Comparison of ENCODE assay signal across 8 cellular contexts in the genomic region with DNA sequence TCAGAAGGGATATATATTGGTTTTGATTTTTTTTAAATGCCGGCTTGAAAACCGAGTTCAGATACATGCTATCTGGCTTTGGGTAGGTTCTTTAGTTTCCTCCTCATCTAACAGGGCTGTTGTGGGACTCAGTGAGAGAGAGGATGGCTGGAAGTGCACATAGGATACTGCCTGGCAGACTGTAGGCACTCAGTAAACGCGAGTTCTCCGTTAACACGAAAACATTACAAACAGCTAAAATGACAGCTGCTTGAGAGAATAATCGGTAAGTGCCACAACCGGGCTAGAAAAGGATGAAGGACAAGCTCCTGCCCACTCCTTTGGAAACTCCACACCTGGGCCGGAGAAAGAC. TPM values are rescaled to one million over a fixed set of nuclear protein-coding genes. Genes with fewer than 3 reads are reported as not detected.
A peak's percentile ranks its signal among the peaks of the same experiment; 100 is the strongest.
DNase-seq lines count a peak whose midpoint lies in the region; ATAC-seq and TF ChIP-seq lines count a peak whose summit lies in the region.

No MANE protein-coding gene starts in this region.

- H3K27ac Mint-ChIP-seq in activated T-helper 2 cell treated with anti-CD3 and anti-CD28 coated beads, Interferon-gamma antibody, Interleukin-2, Interleukin-4, amounts not matched to agents 10 μg/mL and 5 μg/mL and 100 μg/mL, durations not matched to agents 14 hours and 24 hours and 36 hours: peak overlapping the region; percentile 94

- peak; percentile 5 for ATAC-seq in GM18858 (IDR thresholded peaks at IDR 0.05; ENCODE audit: unreplicated experiment)
- peak; percentile 12 for ATAC-seq in HG03354 (IDR thresholded peaks at IDR 0.05; ENCODE audit: poor library complexity, severe bottlenecking, unreplicated experiment)
- no peak for ATAC-seq in HG03457 (IDR thresholded peaks at IDR 0.05; ENCODE audit: unreplicated experiment)

- H3K36me3 ChIP-seq in spleen: peaks cover 0 to 23% (median 8%) of the 10 kb centered on the region in 6 donors

- no peak for TF ChIP-seq POLR2A in spleen (IDR thresholded peaks at IDR 0.05)

- H3K36me3 Mint-ChIP-seq in activated T-helper 2 cell treated with anti-CD3 and anti-CD28 coated beads, Interferon-gamma antibody, Interleukin-2, Interleukin-4, amounts not matched to agents 10 μg/mL and 5 μg/mL and 100 μg/mL, durations not matched to agents 14 hours and 24 hours and 36 hours (ENCODE audit: low read depth): peaks cover 35% of the 10 kb centered on the region

- no peaks in the 10 kb centered on the region for H3K9me3 Mint-ChIP-seq in activated T-helper 2 cell treated with anti-CD3 and anti-CD28 coated beads, Interferon-gamma antibody, Interleukin-2, Interleukin-4, amounts not matched to agents 10 μg/mL and 5 μg/mL and 100 μg/mL, durations not matched to agents 14 hours and 24 hours and 36 hours

- H3K4me3 Mint-ChIP-seq in activated T-helper 2 cell treated with anti-CD3 and anti-CD28 coated beads, Interferon-gamma antibody, Interleukin-2, Interleukin-4, amounts not matched to agents 10 μg/mL and 5 μg/mL and 100 μg/mL, durations not matched to agents 14 hours and 24 hours and 36 hours (ENCODE audit: low read depth): peak overlapping the region; percentile 95

- H3K4me1 ChIP-seq in spleen: peaks cover 46 to 62% (median 52%) of the 10 kb centered on the region in 6 donors

- no peaks in the 10 kb centered on the region for H3K9me3 ChIP-seq in spleen

- peak overlapping the region; percentile 67 to 93 (median 84) for H3K4me3 ChIP-seq in spleen

- 0 to 2% (median 1%) methylated on average over 9 of the region's 9 CpGs for WGBS in spleen, 5 donors

- no peaks in the 10 kb centered on the region for H3K27me3 ChIP-seq in spleen (replicated peaks in 1 of 7)

- H3K4me1 Mint-ChIP-seq in activated T-helper 2 cell treated with anti-CD3 and anti-CD28 coated beads, Interferon-gamma antibody, Interleukin-2, Interleukin-4, amounts not matched to agents 10 μg/mL and 5 μg/mL and 100 μg/mL, durations not matched to agents 14 hours and 24 hours and 36 hours (ENCODE audit: low read depth): peaks cover 39% of the 10 kb centered on the region

- peak overlapping the region; percentile 87 to 93 (median 90) for H3K27ac ChIP-seq in spleen

- no peaks in the 10 kb centered on the region for H3K27me3 Mint-ChIP-seq in activated T-helper 2 cell treated with anti-CD3 and anti-CD28 coated beads, Interferon-gamma antibody, Interleukin-2, Interleukin-4, amounts not matched to agents 10 μg/mL and 5 μg/mL and 100 μg/mL, durations not matched to agents 14 hours and 24 hours and 36 hours (ENCODE audit: low read depth)

- peak; percentile 24 for DNase-seq in A172 (ENCODE audit: low spot score)
- DNase-seq in activated T-helper 2 cell treated with anti-CD3 and anti-CD28 coated beads, Interferon-gamma antibody, Interleukin-2, Interleukin-4, amounts not matched to agents 10 μg/mL and 5 μg/mL and 100 μg/mL, durations not matched to agents 14 hours and 24 hours and 36 hours (ENCODE audit: low spot score): no peak
- peak; percentile 35 for DNase-seq in hepatic stellate cell (ENCODE audit: low spot score)
- no peak for DNase-seq in spleen
- DNase-seq in T1000 (lab: John Stamatoyannopoulos, UW): no peak

- TF ChIP-seq CTCF in spleen (IDR thresholded peaks at IDR 0.05 in 8 of 11, conservative IDR thresholded peaks at IDR 0.05 in 3 of 11): no peak

- intact Hi-C loops in activated T-helper 2 cell treated with anti-CD3 and anti-CD28 coated beads, Interferon-gamma antibody, Interleukin-2, Interleukin-4, amounts not matched to agents 10 μg/mL and 5 μg/mL and 100 μg/mL, durations not matched to agents 14 hours and 24 hours and 36 hours (cut with micrococcal nuclease): loop anchor here (2.0 to 10.0 kb wide), 2 partner anchors 16 to 554 kb away; a partner anchor contains a TSS
- intact Hi-C loops in spleen (cut with DNase I; ENCODE audit: low total_unique reads): no loop called here

RNA-seq across cellular contexts. Expression of a gene that starts 0.4 kb away (rescaled TPM):
- 13.2 and 27.3 TPM in 2 replicates for total RNA-seq in A172 (2014; rRNA removed; shearing (Covaris generic))
- total RNA-seq in activated T-helper 2 cell treated with anti-CD3 and anti-CD28 coated beads, Interferon-gamma antibody, Interleukin-2, Interleukin-4, amounts not matched to agents 10 μg/mL and 5 μg/mL and 100 μg/mL, durations not matched to agents 14 hours and 24 hours and 36 hours: 9.9 and 10.7 TPM in 2 replicates
- total RNA-seq in spleen: 10 to 100 TPM; 11.5 to 60.1 (median 25.1) TPM
- polyA plus RNA-seq in spleen: 1 to 10 TPM; 1.4 to 2.7 (median 1.9) TPM

RNA-seq across cellular contexts. Expression of a gene that starts 0.5 kb away (rescaled TPM):
- total RNA-seq in A172 (2014; rRNA removed; shearing (Covaris generic)): 35.6 and 61.5 TPM in 2 replicates
- 169 and 173 TPM in 2 replicates for total RNA-seq in activated T-helper 2 cell treated with anti-CD3 and anti-CD28 coated beads, Interferon-gamma antibody, Interleukin-2, Interleukin-4, amounts not matched to agents 10 μg/mL and 5 μg/mL and 100 μg/mL, durations not matched to agents 14 hours and 24 hours and 36 hours
- total RNA-seq in spleen: 100 to 1,000 TPM in 4 of 7 donors, 10 to 100 TPM in 3; 33.4 to 120 (median 115) TPM
- polyA plus RNA-seq in spleen: 100 to 1,000 TPM; 110 to 136 (median 131) TPM

RNA-seq across cellular contexts. Expression of a gene that starts 40.2 kb away (rescaled TPM):
- total RNA-seq in A172 (2014; rRNA removed; shearing (Covaris generic)): 7.5 and 12.1 TPM in 2 replicates
- total RNA-seq in activated T-helper 2 cell treated with anti-CD3 and anti-CD28 coated beads, Interferon-gamma antibody, Interleukin-2, Interleukin-4, amounts not matched to agents 10 μg/mL and 5 μg/mL and 100 μg/mL, durations not matched to agents 14 hours and 24 hours and 36 hours: 16.5 and 16.6 TPM in 2 replicates
- total RNA-seq in spleen: 10 to 100 TPM in 6 of 7 donors, 1 to 10 TPM in 1; 7.8 to 14.9 (median 13.8) TPM
- polyA plus RNA-seq in spleen: 1 to 10 TPM; 2.8 to 6.1 (median 3.2) TPM

Comparison
In these comparisons a context has a peak if more than half of its experiments do, and no peak if none do; other contexts are left out.
1. DNase-seq: peak in A172 (single experiment) and hepatic stellate cell (single experiment); none in activated T-helper 2 cell treated with anti-CD3 and anti-CD28 coated beads, Interferon-gamma antibody, Interleukin-2, Interleukin-4, amounts not matched to agents 10 μg/mL and 5 μg/mL and 100 μg/mL, durations not matched to agents 14 hours and 24 hours and 36 hours (single experiment), spleen (single experiment) and T1000 (single experiment).